30 cellular contexts compared by ENCODE assay signal in genomic region chr2:224628416-224628815, GRCh38.
"Had no signal": no experiment of that assay in that cellular context is flagged by ENCODE, and none has a peak within 500 bp of the region (broad histone marks: within the 10 kb centered on the region; RNA-seq: fewer than 3 reads in every experiment).

No MANE protein-coding gene starts in this region.

- FAIRE-seq: bronchial epithelial cell had no signal

- H3K4me1 Mint-ChIP-seq: activated CD4-positive, alpha-beta memory T cell treated with anti-CD3 and anti-CD28 coated beads, Interleukin-2, amount 10 ng/mL, durations not matched to agents 7 days and 5 days; activated CD4-positive, alpha-beta T cell treated with anti-CD3 and anti-CD28 coated beads for 36 hours; activated CD4-positive, alpha-beta T cell treated with anti-CD3 and anti-CD28 coated beads, Interleukin-2, amount 10 ng/mL, durations not matched to agents 24 days and 14 days; activated naive CD4-positive, alpha-beta T cell treated with anti-CD3 and anti-CD28 coated beads, Interleukin-2, amount 10 ng/mL, durations not matched to agents 7 days and 5 days; activated naive CD8-positive, alpha-beta T cell treated with anti-CD3 and anti-CD28 coated beads, Interleukin-2, amount 10 ng/mL, durations not matched to agents 7 days and 5 days; central memory CD8-positive, alpha-beta T cell; T-helper 17 cell had no signal

- H3K36me3 ChIP-seq: ascending aorta, brain microvascular endothelial cell, esophagus muscularis mucosa, gastrocnemius medialis, heart right ventricle had no signal

- H3K27ac ChIP-seq: ascending aorta, brain microvascular endothelial cell, coronary artery, dorsolateral prefrontal cortex, esophagus muscularis mucosa, foreskin keratinocyte, gastrocnemius medialis, heart right ventricle had no signal

- H3K9me3 Mint-ChIP-seq: activated CD4-positive, alpha-beta memory T cell treated with anti-CD3 and anti-CD28 coated beads, Interleukin-2, amount 10 ng/mL, durations not matched to agents 7 days and 5 days; activated CD4-positive, alpha-beta T cell treated with anti-CD3 and anti-CD28 coated beads, Interleukin-2, amount 10 ng/mL, durations not matched to agents 24 days and 14 days; activated naive CD4-positive, alpha-beta T cell treated with anti-CD3 and anti-CD28 coated beads, Interleukin-2, amount 10 ng/mL, durations not matched to agents 7 days and 5 days; activated naive CD4-positive, alpha-beta T cell treated with anti-CD3 and anti-CD28 coated beads, Interleukin-2, amount 50 U/mL, for 72 hours; activated naive CD8-positive, alpha-beta T cell treated with anti-CD3 and anti-CD28 coated beads, Interleukin-2, amount 10 ng/mL, durations not matched to agents 7 days and 5 days; activated T-cell treated with anti-CD3 and anti-CD28 coated beads, Interleukin-2, amount 50 U/mL, for 24 hours; activated T-cell treated with anti-CD3 and anti-CD28 coated beads, Interleukin-2, amount 50 U/mL, for 72 hours; central memory CD8-positive, alpha-beta T cell; dendritic cell treated with granulocyte-macrophage colony-stimulating factor and Interleukin-4, amounts not matched to agents 40 ng/mL and 50 ng/mL, for 4 days had no signal

- DNase-seq: activated CD4-positive, alpha-beta memory T cell treated with anti-CD3 and anti-CD28 coated beads, Interleukin-2, amount 10 ng/mL, durations not matched to agents 7 days and 5 days; activated CD4-positive, alpha-beta T cell treated with anti-CD3 and anti-CD28 coated beads for 36 hours; activated CD4-positive, alpha-beta T cell treated with anti-CD3 and anti-CD28 coated beads, Interleukin-2, amount 10 ng/mL, durations not matched to agents 24 days and 14 days; activated CD4-positive, alpha-beta T cell treated with anti-CD3 and anti-CD28 coated beads, Interleukin-2, amount 50 U/mL, for 4 hours; activated CD4-positive, CD25-positive, alpha-beta regulatory T cell; activated CD4-positive, CD25-positive, alpha-beta regulatory T cell treated with anti-CD3 and anti-CD28 coated beads, Interleukin-2, amount 50 U/mL, for 72 hours; activated CD8-positive, alpha-beta memory T cell treated with anti-CD3 and anti-CD28 coated beads, Interleukin-2, amount 50 U/mL, for 48 hours; activated gamma-delta T cell; activated naive CD4-positive, alpha-beta T cell; activated naive CD4-positive, alpha-beta T cell treated with anti-CD3 and anti-CD28 coated beads, Interleukin-2, amount 10 ng/mL, durations not matched to agents 7 days and 5 days; activated naive CD8-positive, alpha-beta T cell treated with anti-CD3 and anti-CD28 coated beads, Interleukin-2, amount 10 ng/mL, durations not matched to agents 7 days and 5 days; activated T-cell treated with anti-CD3 and anti-CD28 coated beads for 4 hours; activated T-cell treated with anti-CD3 and anti-CD28 coated beads, Interleukin-2, amount 50 U/mL, for 24 hours; activated T-cell treated with anti-CD3 and anti-CD28 coated beads, Interleukin-2, amount 50 U/mL, for 72 hours; brain microvascular endothelial cell; dorsolateral prefrontal cortex; effector memory CD4-positive, alpha-beta T cell; erythroblast; foreskin keratinocyte; gastrocnemius medialis; heart right ventricle; T-helper 1 cell; T-helper 17 cell had no signal

- H3K27ac Mint-ChIP-seq: activated CD4-positive, alpha-beta memory T cell treated with anti-CD3 and anti-CD28 coated beads, Interleukin-2, amount 10 ng/mL, durations not matched to agents 7 days and 5 days; activated CD4-positive, alpha-beta T cell treated with anti-CD3 and anti-CD28 coated beads for 36 hours; activated CD4-positive, alpha-beta T cell treated with anti-CD3 and anti-CD28 coated beads, Interleukin-2, amount 10 ng/mL, durations not matched to agents 24 days and 14 days; activated naive CD4-positive, alpha-beta T cell treated with anti-CD3 and anti-CD28 coated beads, Interleukin-2, amount 10 ng/mL, durations not matched to agents 7 days and 5 days; activated naive CD4-positive, alpha-beta T cell treated with anti-CD3 and anti-CD28 coated beads, Interleukin-2, amount 50 U/mL, for 72 hours; activated naive CD8-positive, alpha-beta T cell treated with anti-CD3 and anti-CD28 coated beads, Interleukin-2, amount 10 ng/mL, durations not matched to agents 7 days and 5 days; activated T-cell treated with anti-CD3 and anti-CD28 coated beads, Interleukin-2, amount 50 U/mL, for 24 hours; activated T-cell treated with anti-CD3 and anti-CD28 coated beads, Interleukin-2, amount 50 U/mL, for 72 hours; dendritic cell treated with granulocyte-macrophage colony-stimulating factor and Interleukin-4, amounts not matched to agents 40 ng/mL and 50 ng/mL, for 4 days; T-helper 17 cell had no signal

- H3K36me3 Mint-ChIP-seq: activated naive CD4-positive, alpha-beta T cell treated with anti-CD3 and anti-CD28 coated beads, Interleukin-2, amount 10 ng/mL, durations not matched to agents 7 days and 5 days; activated naive CD4-positive, alpha-beta T cell treated with anti-CD3 and anti-CD28 coated beads, Interleukin-2, amount 50 U/mL, for 72 hours; activated naive CD8-positive, alpha-beta T cell treated with anti-CD3 and anti-CD28 coated beads, Interleukin-2, amount 10 ng/mL, durations not matched to agents 7 days and 5 days had no signal

- H3K27me3 Mint-ChIP-seq: activated CD4-positive, alpha-beta T cell treated with anti-CD3 and anti-CD28 coated beads for 36 hours; activated naive CD4-positive, alpha-beta T cell treated with anti-CD3 and anti-CD28 coated beads, Interleukin-2, amount 10 ng/mL, durations not matched to agents 7 days and 5 days; activated naive CD8-positive, alpha-beta T cell treated with anti-CD3 and anti-CD28 coated beads, Interleukin-2, amount 10 ng/mL, durations not matched to agents 7 days and 5 days; activated T-cell treated with anti-CD3 and anti-CD28 coated beads, Interleukin-2, amount 50 U/mL, for 24 hours; central memory CD8-positive, alpha-beta T cell; dendritic cell treated with granulocyte-macrophage colony-stimulating factor and Interleukin-4, amounts not matched to agents 40 ng/mL and 50 ng/mL, for 4 days; T-helper 17 cell had no signal

- H3K4me3 Mint-ChIP-seq: activated CD4-positive, alpha-beta memory T cell treated with anti-CD3 and anti-CD28 coated beads, Interleukin-2, amount 10 ng/mL, durations not matched to agents 7 days and 5 days; activated CD4-positive, alpha-beta T cell treated with anti-CD3 and anti-CD28 coated beads for 36 hours; activated CD4-positive, alpha-beta T cell treated with anti-CD3 and anti-CD28 coated beads, Interleukin-2, amount 10 ng/mL, durations not matched to agents 24 days and 14 days; activated naive CD4-positive, alpha-beta T cell treated with anti-CD3 and anti-CD28 coated beads, Interleukin-2, amount 10 ng/mL, durations not matched to agents 7 days and 5 days; activated naive CD8-positive, alpha-beta T cell treated with anti-CD3 and anti-CD28 coated beads, Interleukin-2, amount 10 ng/mL, durations not matched to agents 7 days and 5 days; activated T-cell treated with anti-CD3 and anti-CD28 coated beads, Interleukin-2, amount 50 U/mL, for 24 hours; activated T-cell treated with anti-CD3 and anti-CD28 coated beads, Interleukin-2, amount 50 U/mL, for 72 hours; central memory CD8-positive, alpha-beta T cell; dendritic cell treated with granulocyte-macrophage colony-stimulating factor and Interleukin-4, amounts not matched to agents 40 ng/mL and 50 ng/mL, for 4 days; T-helper 17 cell had no signal

- H3K4me1 ChIP-seq: ascending aorta, esophagus muscularis mucosa, foreskin keratinocyte, gastrocnemius medialis, heart right ventricle had no signal

- H3K4me3 ChIP-seq: ascending aorta, coronary artery, dorsolateral prefrontal cortex, esophagus muscularis mucosa, gastrocnemius medialis, heart right ventricle had no signal

- H3K9me3 ChIP-seq: ascending aorta, esophagus muscularis mucosa, gastrocnemius medialis, heart right ventricle had no signal

- H3K27me3 ChIP-seq: ascending aorta, brain microvascular endothelial cell, esophagus muscularis mucosa, foreskin keratinocyte, gastrocnemius medialis had no signal
